Comparison of ENCODE assay signal across 27 cellular contexts in the genomic region with DNA sequence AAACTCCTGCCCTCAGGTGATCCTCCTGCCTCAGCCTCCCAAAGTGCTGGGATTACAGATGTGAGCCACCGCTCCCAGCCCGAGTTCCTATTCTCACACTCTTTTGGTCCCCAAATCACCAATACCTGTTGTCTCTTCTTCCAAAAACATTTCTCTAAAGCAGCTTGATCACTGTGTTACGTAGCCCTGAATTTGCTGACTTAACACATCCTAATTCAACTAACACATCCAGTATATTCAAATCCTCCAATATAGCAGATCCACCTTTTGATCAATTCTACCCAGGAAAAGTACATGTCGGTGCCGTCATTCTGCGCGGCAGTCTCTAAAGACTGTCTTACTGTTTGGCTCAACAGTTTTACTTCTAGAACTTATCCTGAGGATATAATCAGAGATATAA.
"Had no signal": no experiment of that assay in that cellular context is flagged by ENCODE, and none has a peak within 500 bp of the region (broad histone marks: within the 10 kb centered on the region; RNA-seq: fewer than 3 reads in every experiment).

No MANE protein-coding gene starts in this region.

- H3K27me3 Mint-ChIP-seq: stimulated activated naive B cell treated with anti-CD40 and anti-IgM and Interleukin-4, amounts not matched to agents 10 μg/mL and 1 μg/mL and 100 μg/mL, for 72 hours had no signal

- H3K4me1 ChIP-seq: left lung, lower lobe of right lung, parathyroid adenoma, psoas muscle, stomach, testis, thyroid gland, transverse colon, upper lobe of left lung, vagina had no signal

- H3K4me1 Mint-ChIP-seq: naive thymus-derived CD8-positive, alpha-beta T cell; nephron; stimulated activated naive B cell treated with anti-CD40 and anti-IgM and Interleukin-4, amounts not matched to agents 10 μg/mL and 1 μg/mL and 100 μg/mL, for 72 hours had no signal

- DNase-seq: hippocampal formation; kidney; left colon; left lung; lower lobe of right lung; mammary epithelial cell; mesenchymal stem cell; naive thymus-derived CD8-positive, alpha-beta T cell; nucleus accumbens; psoas muscle; stimulated activated CD4-positive, alpha-beta T cell treated with anti-CD3 and anti-CD28 coated beads, Interleukin-12 subunit alpha, Interleukin-12 subunit beta, amount 100 ng/mL, for 4 hours; stimulated activated CD4-positive, alpha-beta T cell treated with anti-CD3 and anti-CD28 coated beads, Interleukin-15, amount 100 ng/mL, for 24 hours; stimulated activated CD4-positive, alpha-beta T cell treated with anti-CD3 and anti-CD28 coated beads, Interleukin-2, amount 100 ng/mL, for 24 hours; stimulated activated CD4-positive, alpha-beta T cell treated with anti-CD3 and anti-CD28 coated beads, Interleukin-4, amount 100 ng/mL, for 1 hour; stimulated activated naive B cell treated with anti-CD40 and anti-IgM and Interleukin-4, amounts not matched to agents 10 μg/mL and 1 μg/mL and 100 μg/mL, for 72 hours; stimulated activated naive CD8-positive, alpha-beta T cell treated with anti-CD3 and anti-CD28 coated beads, Interleukin-15, Interleukin-2, amounts not matched to agents 100 U/mL and 50 U/mL, for 24 hours; stomach; testis; thyroid gland; transverse colon; upper lobe of left lung had no signal

- H3K9ac ChIP-seq: parathyroid adenoma had no signal

- H3K27me3 ChIP-seq: left lung, stomach, testis, thyroid gland, transverse colon, upper lobe of left lung, vagina had no signal

- H3K79me2 ChIP-seq: parathyroid adenoma had no signal

- ATAC-seq: left colon; left lung; lower lobe of right lung; naive thymus-derived CD8-positive, alpha-beta T cell; psoas muscle; sciatic nerve; stimulated activated naive B cell treated with anti-CD40 and anti-IgM and Interleukin-4, amounts not matched to agents 10 μg/mL and 1 μg/mL and 100 μg/mL, for 72 hours; stimulated activated naive CD8-positive, alpha-beta T cell treated with anti-CD3 and anti-CD28 coated beads, Interleukin-15, Interleukin-2, amounts not matched to agents 100 U/mL and 50 U/mL, for 24 hours had no signal

- H3K4me3 ChIP-seq: left lung, lower lobe of right lung, psoas muscle, skin epidermis, stomach, testis, thyroid gland, transverse colon, upper lobe of left lung, vagina had no signal

- H3K27ac ChIP-seq: left lung, lower lobe of right lung, parathyroid adenoma, psoas muscle, skin epidermis, stomach, testis, thyroid gland, transverse colon, upper lobe of left lung, vagina had no signal

- H3K9me3 ChIP-seq: left lung, lower lobe of right lung, psoas muscle, stomach, testis, thyroid gland, transverse colon, upper lobe of left lung, vagina had no signal

- H3K27ac Mint-ChIP-seq: naive thymus-derived CD8-positive, alpha-beta T cell; nephron; stimulated activated naive B cell treated with anti-CD40 and anti-IgM and Interleukin-4, amounts not matched to agents 10 μg/mL and 1 μg/mL and 100 μg/mL, for 72 hours had no signal

- H3K9me3 Mint-ChIP-seq: nephron; neural crest cell; stimulated activated naive B cell treated with anti-CD40 and anti-IgM and Interleukin-4, amounts not matched to agents 10 μg/mL and 1 μg/mL and 100 μg/mL, for 72 hours had no signal

- H3K36me3 ChIP-seq: left lung, lower lobe of right lung, stomach, thyroid gland, transverse colon, upper lobe of left lung, vagina had no signal

- H2AFZ ChIP-seq: parathyroid adenoma had no signal

- H3K4me3 Mint-ChIP-seq: naive thymus-derived CD8-positive, alpha-beta T cell; nephron; neural crest cell; stimulated activated naive B cell treated with anti-CD40 and anti-IgM and Interleukin-4, amounts not matched to agents 10 μg/mL and 1 μg/mL and 100 μg/mL, for 72 hours had no signal

- H3K36me3 Mint-ChIP-seq: naive thymus-derived CD8-positive, alpha-beta T cell; stimulated activated naive B cell treated with anti-CD40 and anti-IgM and Interleukin-4, amounts not matched to agents 10 μg/mL and 1 μg/mL and 100 μg/mL, for 72 hours had no signal

- FAIRE-seq: kidney had no signal
